ENCODE assay signal across 18 cellular contexts in the genomic region with DNA sequence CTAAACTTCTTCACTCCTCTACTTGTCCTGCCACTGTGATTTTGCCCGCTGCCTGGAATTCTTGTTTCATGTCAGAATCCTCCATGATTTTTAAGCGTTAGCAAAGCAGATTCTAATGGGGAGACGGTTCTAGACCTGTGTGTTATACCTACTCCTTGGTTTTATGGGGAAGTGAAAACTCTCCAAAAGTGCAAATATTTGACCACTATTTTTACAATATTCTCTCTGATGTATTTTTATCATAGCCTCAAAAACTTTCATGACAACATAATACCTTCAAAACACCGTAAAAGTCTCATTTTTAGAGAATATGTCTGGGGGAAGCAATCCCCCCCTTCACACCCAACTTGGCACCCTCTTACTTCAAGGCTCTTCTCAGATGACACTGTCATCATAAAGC.
"Had no signal": no experiment of that assay in that cellular context is flagged by ENCODE, and none has a peak within 500 bp of the region (broad histone marks: within the 10 kb centered on the region; RNA-seq: fewer than 3 reads in every experiment).

No MANE protein-coding gene starts in this region.

- H3K4me1 ChIP-seq: body of pancreas, left ventricle myocardium inferior, stomach had no signal

- ATAC-seq: activated CD4-positive, alpha-beta T cell treated with anti-CD3 and anti-CD28 coated beads for 36 hours; activated CD8-positive, alpha-beta T cell treated with anti-CD3 and anti-CD28 coated beads for 36 hours; activated T-helper 17 cell treated with anti-CD3 and anti-CD28 coated beads, Interleukin-2, amount 50 U/mL, for 72 hours; body of pancreas; effector memory CD8-positive, alpha-beta T cell had no signal

- H3K36me3 ChIP-seq: left ventricle myocardium inferior, stomach had no signal

- H3K9me3 Mint-ChIP-seq: activated CD8-positive, alpha-beta T cell treated with anti-CD3 and anti-CD28 coated beads for 36 hours; activated T-helper 17 cell treated with anti-CD3 and anti-CD28 coated beads, Interleukin-2, amount 50 U/mL, for 72 hours; effector memory CD8-positive, alpha-beta T cell; immature natural killer cell; neural crest cell; T-helper 2 cell treated with Interferon-gamma antibody and Interleukin-4, amounts not matched to agents 5 μg/mL and 100 μg/mL, for 36 hours had no signal

- H3K27ac Mint-ChIP-seq: activated CD4-positive, alpha-beta T cell treated with anti-CD3 and anti-CD28 coated beads for 36 hours; activated CD8-positive, alpha-beta T cell treated with anti-CD3 and anti-CD28 coated beads for 36 hours; activated T-helper 17 cell treated with anti-CD3 and anti-CD28 coated beads, Interleukin-2, amount 50 U/mL, for 72 hours; effector memory CD8-positive, alpha-beta T cell; immature natural killer cell; progenitor cell of endocrine pancreas; T-helper 2 cell treated with Interferon-gamma antibody and Interleukin-4, amounts not matched to agents 5 μg/mL and 100 μg/mL, for 36 hours; type B pancreatic cell had no signal

- H3K4me3 Mint-ChIP-seq: activated CD4-positive, alpha-beta T cell treated with anti-CD3 and anti-CD28 coated beads for 36 hours; activated CD8-positive, alpha-beta T cell treated with anti-CD3 and anti-CD28 coated beads for 36 hours; activated T-helper 17 cell treated with anti-CD3 and anti-CD28 coated beads, Interleukin-2, amount 50 U/mL, for 72 hours; effector memory CD8-positive, alpha-beta T cell; immature natural killer cell; neural crest cell; T-helper 2 cell treated with Interferon-gamma antibody and Interleukin-4, amounts not matched to agents 5 μg/mL and 100 μg/mL, for 36 hours; type B pancreatic cell had no signal

- FAIRE-seq: TTC549 had no signal

- H3K4me3 ChIP-seq: body of pancreas, left ventricle myocardium inferior, stomach had no signal

- DNase-seq: activated CD4-positive, alpha-beta T cell treated with anti-CD3 and anti-CD28 coated beads for 36 hours; activated CD8-positive, alpha-beta T cell treated with anti-CD3 and anti-CD28 coated beads for 36 hours; activated naive CD4-positive, alpha-beta T cell; activated T-cell treated with anti-CD3 and anti-CD28 coated beads, Interleukin-2, amount 50 U/mL, for 1 hour; body of pancreas; caudate nucleus; effector memory CD8-positive, alpha-beta T cell; immature natural killer cell; kidney glomerular epithelial cell; left ventricle myocardium inferior; stimulated activated CD4-positive, alpha-beta T cell treated with anti-CD3 and anti-CD28 coated beads, Interleukin-2, amount 100 ng/mL, for 24 hours; stomach had no signal

- H3K27me3 ChIP-seq: body of pancreas, stomach had no signal

- H3K4me1 Mint-ChIP-seq: activated CD4-positive, alpha-beta T cell treated with anti-CD3 and anti-CD28 coated beads for 36 hours; activated T-helper 17 cell treated with anti-CD3 and anti-CD28 coated beads, Interleukin-2, amount 50 U/mL, for 72 hours; immature natural killer cell had no signal

- H3K27ac ChIP-seq: body of pancreas, left ventricle myocardium inferior, stomach had no signal

- H3K36me3 Mint-ChIP-seq: type B pancreatic cell had no signal

- H3K9me3 ChIP-seq: body of pancreas, left ventricle myocardium inferior, stomach had no signal

- H3K27me3 Mint-ChIP-seq: activated CD8-positive, alpha-beta T cell treated with anti-CD3 and anti-CD28 coated beads for 36 hours; type B pancreatic cell had no signal
